In genomic region chr1:24972257-24973242, GRCh38 we compare ENCODE assay signal across 16 cellular contexts. TPM values are rescaled to one million over a fixed set of nuclear protein-coding genes. Genes with fewer than 3 reads are reported as not detected.
DNase-seq lines count a peak whose midpoint lies in the region; ATAC-seq and TF ChIP-seq lines count a peak whose summit lies in the region.
"Had no signal": no experiment of that assay in that cellular context is flagged by ENCODE, and none has a peak within 500 bp of the region (broad histone marks: within the 10 kb centered on the region; RNA-seq: fewer than 3 reads in every experiment).

No MANE protein-coding gene starts in this region.

- no peak overlapping the region for H3K4me3 ChIP-seq in SK-N-SH (ENCODE audit: low read depth in 2 of 2, low read length in 1 of 2)
- no peak overlapping the region for H3K4me3 ChIP-seq in lower leg skin (ENCODE audit: low read depth, poor library complexity, severe bottlenecking)
- H3K4me3 ChIP-seq: testis had no signal

- no peak overlapping the region for H3K4me2 ChIP-seq in SK-N-SH
- H3K4me2 ChIP-seq: KMS-11 had no signal

- no peak for ATAC-seq in activated T-cell treated with anti-CD3 and anti-CD28 coated beads, Interleukin-2, amount 50 U/mL, for 72 hours (replicated peaks in 1 of 2)
- ATAC-seq in stimulated activated memory B cell treated with anti-CD40 and anti-IgM and Interleukin-4, amounts not matched to agents 10 μg/mL and 1 μg/mL and 100 μg/mL, for 72 hours: no peak
- ATAC-seq in HG02852 (IDR thresholded peaks at IDR 0.05; ENCODE audit: unreplicated experiment): no peak

- no peaks in the 10 kb centered on the region for H3K79me2 ChIP-seq in SK-N-SH (ENCODE audit: insufficient read depth)

- WGBS in SK-N-SH (ENCODE audit: low lambda C conversion rate): 78% methylated on average over 13 of the region's 13 CpGs
- 62 to 71% methylated on average over 13 of the region's 13 CpGs for WGBS in lower leg skin, 2 donors

- peaks cover 20 to 34% of the 10 kb centered on the region in 2 donors for H3K36me3 Mint-ChIP-seq in activated T-cell treated with anti-CD3 and anti-CD28 coated beads, Interleukin-2, amount 50 U/mL, for 72 hours (ENCODE audit: insufficient read depth in 2 of 2)
- H3K36me3 Mint-ChIP-seq in endothelial cell (ENCODE audit: low read depth, unreplicated experiment): peaks cover 8% of the 10 kb centered on the region
- peaks cover 27% of the 10 kb centered on the region for H3K36me3 Mint-ChIP-seq in stimulated activated memory B cell treated with anti-CD40 and anti-IgM and Interleukin-4, amounts not matched to agents 10 μg/mL and 1 μg/mL and 100 μg/mL, for 72 hours

- H2AFZ ChIP-seq in SK-N-SH (ENCODE audit: low read depth): peak overlapping the region; percentile 63

- POLR2A ChIA-PET in SK-N-SH (lab: Yijun Ruan, JAX): interaction anchor here (0.8 kb wide), 1 partner anchor 21 kb away, joined by 3 read pairs; no protein-coding TSS in a partner anchor

- H3K27me3 Mint-ChIP-seq in activated T-cell treated with anti-CD3 and anti-CD28 coated beads, Interleukin-2, amount 50 U/mL, for 72 hours (ENCODE audit: low read depth): no peaks in the 10 kb centered on the region
- H3K27me3 Mint-ChIP-seq in endothelial cell (ENCODE audit: unreplicated experiment): peaks cover 2% of the 10 kb centered on the region
- H3K27me3 Mint-ChIP-seq in stimulated activated memory B cell treated with anti-CD40 and anti-IgM and Interleukin-4, amounts not matched to agents 10 μg/mL and 1 μg/mL and 100 μg/mL, for 72 hours: no peaks in the 10 kb centered on the region

- no peaks in the 10 kb centered on the region for H3K9me2 ChIP-seq in SK-N-SH

- intact Hi-C loops in lower leg skin (cut with DNase I; ENCODE audit: low total_unique reads): no loop called here

- no peak overlapping the region for H3K9ac ChIP-seq in SK-N-SH
- H3K9ac ChIP-seq: KMS-11 had no signal

- H3K4me1 ChIP-seq in SK-N-SH (ENCODE audit: control insufficient read depth in 1 of 2, insufficient read depth in 2 of 2, low read depth in 1 of 2, low read length in 1 of 2): peaks cover 0 to 13% of the 10 kb centered on the region in 2 experiments; a peak in 1 of 4 replicates
- H3K4me1 ChIP-seq: testis had no signal

- no peaks in the 10 kb centered on the region for H3K36me3 ChIP-seq in SK-N-SH (replicated peaks in 1 of 2; ENCODE audit: control insufficient read depth in 1 of 2, insufficient read depth in 2 of 2, low read length in 1 of 2)

- no peak overlapping the region for H3K27ac ChIP-seq in SK-N-SH (ENCODE audit: low read depth in 2 of 2, low read length in 1 of 2)
- H3K27ac ChIP-seq: KMS-11, testis had no signal

- peaks cover 16 to 18% of the 10 kb centered on the region in 2 donors for H3K9me3 Mint-ChIP-seq in activated T-cell treated with anti-CD3 and anti-CD28 coated beads, Interleukin-2, amount 50 U/mL, for 72 hours
- peaks cover 13% of the 10 kb centered on the region for H3K9me3 Mint-ChIP-seq in endothelial cell (ENCODE audit: unreplicated experiment)
- peaks cover 20% of the 10 kb centered on the region for H3K9me3 Mint-ChIP-seq in stimulated activated memory B cell treated with anti-CD40 and anti-IgM and Interleukin-4, amounts not matched to agents 10 μg/mL and 1 μg/mL and 100 μg/mL, for 72 hours

- no peak for TF ChIP-seq EP300 in SK-N-SH (IDR thresholded peaks at IDR 0.05; ENCODE audit: borderline replicate concordance in 1 of 2, low read depth in 1 of 2, low read length in 1 of 2)

- peak overlapping the region; percentile 25 for H3K27ac Mint-ChIP-seq in activated T-cell treated with anti-CD3 and anti-CD28 coated beads, Interleukin-2, amount 50 U/mL, for 72 hours
- peak overlapping the region; percentile 95 for H3K27ac Mint-ChIP-seq in endothelial cell (ENCODE audit: unreplicated experiment)
- peak overlapping the region; percentile 58 for H3K27ac Mint-ChIP-seq in stimulated activated memory B cell treated with anti-CD40 and anti-IgM and Interleukin-4, amounts not matched to agents 10 μg/mL and 1 μg/mL and 100 μg/mL, for 72 hours

- peaks cover 6% of the 10 kb centered on the region; the same call in 1 of the 2 replicates for H3K9me3 ChIP-seq in SK-N-SH
- H3K9me3 ChIP-seq: testis had no signal

- H3K27me3 ChIP-seq in SK-N-SH (ENCODE audit: insufficient read depth): no peaks in the 10 kb centered on the region
- H3K27me3 ChIP-seq: testis had no signal

- peaks cover 71% of the 10 kb centered on the region for H3K4me1 Mint-ChIP-seq in activated T-cell treated with anti-CD3 and anti-CD28 coated beads, Interleukin-2, amount 50 U/mL, for 72 hours (ENCODE audit: low read depth)
- peaks cover 28% of the 10 kb centered on the region for H3K4me1 Mint-ChIP-seq in endothelial cell (ENCODE audit: unreplicated experiment)
- peaks cover 28% of the 10 kb centered on the region for H3K4me1 Mint-ChIP-seq in stimulated activated memory B cell treated with anti-CD40 and anti-IgM and Interleukin-4, amounts not matched to agents 10 μg/mL and 1 μg/mL and 100 μg/mL, for 72 hours

- H3F3A ChIP-seq in SK-N-SH (replicated peaks; ENCODE audit: insufficient read depth): no peaks in the 10 kb centered on the region

- H4K20me1 ChIP-seq in SK-N-SH (ENCODE audit: insufficient read depth): no peaks in the 10 kb centered on the region

- no peak for DNase-seq in activated T-cell treated with anti-CD3 and anti-CD28 coated beads, Interleukin-2, amount 50 U/mL, for 72 hours
- DNase-seq in activated T-cell treated with anti-CD3 and anti-CD28 coated beads for 4 hours (no peak), SK-N-SH (no peak), endothelial cell (ENCODE audit: low spot score) (no peak), lower leg skin (ENCODE audit: low spot score in 2 of 2) (no peak)
- no peak for DNase-seq in central memory CD4-positive, alpha-beta T cell
- DNase-seq: activated CD4-positive, alpha-beta T cell treated with anti-CD3 and anti-CD28 coated beads, Interleukin-2, amount 50 U/mL, for 1 hour; DND-41; head of caudate nucleus; SHP77 treated with DMSO at 0.1 percent for 48 hours; testis had no signal

- no peak for TF ChIP-seq POLR2A in lower leg skin (IDR thresholded peaks at IDR 0.05)

- TF ChIP-seq RAD21 in SK-N-SH (IDR thresholded peaks at IDR 0.05; ENCODE audit: low read length): no peak

- TF ChIP-seq CTCF in SK-N-SH (IDR thresholded peaks at IDR 0.05): no peak
- TF ChIP-seq CTCF in endothelial cell (IDR thresholded peaks at IDR 0.05; ENCODE audit: unreplicated experiment): no peak
- no peak for TF ChIP-seq CTCF in lower leg skin (IDR thresholded peaks at IDR 0.05)

- peak overlapping the region; percentile 42 to 45 for H3K4me3 Mint-ChIP-seq in activated T-cell treated with anti-CD3 and anti-CD28 coated beads, Interleukin-2, amount 50 U/mL, for 72 hours
- H3K4me3 Mint-ChIP-seq in endothelial cell (ENCODE audit: unreplicated experiment): no peak overlapping the region
- H3K4me3 Mint-ChIP-seq in stimulated activated memory B cell treated with anti-CD40 and anti-IgM and Interleukin-4, amounts not matched to agents 10 μg/mL and 1 μg/mL and 100 μg/mL, for 72 hours: no peak overlapping the region

- CTCF ChIA-PET in SK-N-SH (lab: Yijun Ruan, JAX): interaction anchor here (0.9 kb wide), 1 partner anchor 19 kb away, joined by 3 read pairs; no protein-coding TSS in a partner anchor

TF ChIP-seq in SK-N-SH, 30 proteins besides CTCF, POLR2A, EP300 and RAD21:
- no peak for TF ChIP-seq POLR2AphosphoS5 (IDR thresholded peaks at IDR 0.05; ENCODE audit: low read depth, low read length)
TF ChIP-seq in SK-N-SH: peak in this region for 0.

RNA-seq across cellular contexts. Expression of gene RUNX3, which starts 42.5 kb away (rescaled TPM):
- total RNA-seq in activated T-cell treated with anti-CD3 and anti-CD28 coated beads, Interleukin-2, amount 50 U/mL, for 72 hours: 100 to 1,000 TPM; 254 to 298 TPM
- not detected in 2 replicates for polyA plus RNA-seq in SK-N-SH (2012; rRNA removed)
- not detected in 2 replicates for polyA plus RNA-seq in SK-N-SH (2012; cell fraction: cytosol; rRNA removed)
- not detected in 2 replicates for polyA plus RNA-seq in SK-N-SH (2012; cell fraction: nucleus; rRNA removed)
- 1.8 TPM for total RNA-seq in endothelial cell (ENCODE audit: unreplicated experiment)
- total RNA-seq in lower leg skin: 10 to 100 TPM in 3 of 4 donors, 1 to 10 TPM in 1; 6.1 to 24.4 (median 19.8) TPM
- total RNA-seq: lung microvascular endothelial cell had no signal
- polyA plus RNA-seq: AG04450 had no signal

Comparison
In these comparisons a context has a peak if more than half of its experiments do, and no peak if none do; other contexts are left out.
1. H3K27ac Mint-ChIP-seq: peak in every context shown above with its lines; median percentile 95 in endothelial cell; 58 in stimulated activated memory B cell treated with anti-CD40 and anti-IgM and Interleukin-4, amounts not matched to agents 10 μg/mL and 1 μg/mL and 100 μg/mL, for 72 hours; 25 in activated T-cell treated with anti-CD3 and anti-CD28 coated beads, Interleukin-2, amount 50 U/mL, for 72 hours.
2. H3K4me3 Mint-ChIP-seq: peak in activated T-cell treated with anti-CD3 and anti-CD28 coated beads, Interleukin-2, amount 50 U/mL, for 72 hours (2 of 2); none in endothelial cell (single experiment) and stimulated activated memory B cell treated with anti-CD40 and anti-IgM and Interleukin-4, amounts not matched to agents 10 μg/mL and 1 μg/mL and 100 μg/mL, for 72 hours (single experiment).
3. RNA of gene RUNX3, which starts 42.5 kb away (total RNA-seq): 254 to 298 TPM in activated T-cell treated with anti-CD3 and anti-CD28 coated beads, Interleukin-2, amount 50 U/mL, for 72 hours; 6.1 to 24.4 TPM in lower leg skin and 1.8 TPM in endothelial cell (single experiment); every median in the first group is over 10 times any median in the second.